Comparison of ENCODE assay signal across 16 cellular contexts in the genomic region with DNA sequence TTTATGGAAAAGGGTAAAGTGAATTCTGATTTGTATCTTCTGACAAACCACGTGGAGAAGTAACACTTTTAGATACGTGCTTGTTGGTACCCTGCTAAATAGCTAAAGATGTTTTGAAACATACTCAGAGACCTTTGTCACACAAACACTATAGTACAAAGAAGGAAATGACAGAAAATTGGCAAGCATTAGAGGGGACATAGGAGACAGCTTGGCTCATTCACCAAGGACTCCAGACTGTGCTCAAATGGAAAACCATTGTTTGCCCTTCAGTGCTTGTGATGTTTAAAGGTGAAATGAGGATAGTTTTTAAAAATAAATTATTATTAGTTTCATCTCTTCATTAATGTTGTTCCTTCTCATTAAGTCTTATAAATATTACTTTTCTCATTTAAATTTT. TPM values are rescaled to one million over a fixed set of nuclear protein-coding genes. Genes with fewer than 3 reads are reported as not detected.
"Had no signal": no experiment of that assay in that cellular context is flagged by ENCODE, and none has a peak within 500 bp of the region (broad histone marks: within the 10 kb centered on the region; RNA-seq: fewer than 3 reads in every experiment).

No MANE protein-coding gene starts in this region.

- H3K4me1 ChIP-seq: gastroesophageal sphincter, prostate gland had no signal

- DNase-seq: activated CD4-positive, alpha-beta T cell treated with anti-CD3 and anti-CD28 coated beads for 1 hour; activated CD4-positive, alpha-beta T cell treated with anti-CD3 and anti-CD28 coated beads, Interleukin-2, amount 50 U/mL, for 48 hours; activated CD8-positive, alpha-beta memory T cell treated with anti-CD3 and anti-CD28 coated beads, Interleukin-2, amount 10 ng/mL, durations not matched to agents 7 days and 5 days; activated effector memory CD4-positive, alpha-beta T cell treated with Interleukin-2 at 50 U/mL for 16 hours; activated T-cell treated with anti-CD3 and anti-CD28 coated beads, Interleukin-2, amount 50 U/mL, for 24 hours; amniotic stem cell; body of pancreas; cortex of kidney; effector memory CD4-positive, alpha-beta T cell; kidney glomerular epithelial cell; naive thymus-derived CD4-positive, alpha-beta T cell; stimulated activated CD4-positive, alpha-beta T cell treated with anti-CD3 and anti-CD28 coated beads, Interleukin-4, amount 100 ng/mL, for 1 hour had no signal

- H3K9me3 ChIP-seq: body of pancreas, gastroesophageal sphincter, prostate gland, thoracic aorta had no signal

- ATAC-seq: activated CD8-positive, alpha-beta memory T cell treated with anti-CD3 and anti-CD28 coated beads, Interleukin-2, amount 10 ng/mL, durations not matched to agents 7 days and 5 days; body of pancreas; gastroesophageal sphincter; naive thymus-derived CD4-positive, alpha-beta T cell had no signal

- H3K27me3 ChIP-seq: body of pancreas, gastroesophageal sphincter, hepatocyte had no signal

- H3K4me3 ChIP-seq: body of pancreas, gastroesophageal sphincter, hepatocyte, prostate gland, thoracic aorta had no signal

- H3K27ac ChIP-seq: body of pancreas, gastroesophageal sphincter, hepatocyte, prostate gland, thoracic aorta had no signal

- H3K36me3 ChIP-seq: gastroesophageal sphincter, prostate gland, thoracic aorta had no signal

RNA-seq across cellular contexts. Expression of a gene that starts 34.0 kb away (rescaled TPM):
- total RNA-seq: activated CD8-positive, alpha-beta memory T cell treated with anti-CD3 and anti-CD28 coated beads, Interleukin-2, amount 10 ng/mL, durations not matched to agents 7 days and 5 days had no signal
